In genomic region chr15:31215490-31216209, GRCh38 we compare ENCODE assay signal across 8 cellular contexts.
DNase-seq lines count a peak whose midpoint lies in the region; ATAC-seq and TF ChIP-seq lines count a peak whose summit lies in the region.

No MANE protein-coding gene starts in this region.

- intact Hi-C loops in Panc1 (cut with micrococcal nuclease; ENCODE audit: unreplicated experiment) = loop anchor here (10.0 kb wide), 1 partner anchor 109 kb away; the partner anchor contains the start of gene KLF13
- intact Hi-C loops in activated T-helper 1 cell treated with anti-CD3 and anti-CD28 coated beads, Interleukin-12 subunit alpha, Interleukin-12 subunit beta, Interleukin-2, Interleukin-4 antibody, amounts not matched to agents 30 ng/mL and 10 ng/mL and 1 ng/mL, durations not matched to agents 14 hours and 24 hours and 36 hours (cut with micrococcal nuclease) = loop anchor here (1.0 to 2.0 kb wide), 6 partner anchors 13 to 273 kb away; partner anchors contain the start of gene KLF13

- H3K4me1 ChIP-seq in Panc1 (ENCODE audit: control insufficient read depth, insufficient read depth, low read length) = peaks cover 26% of the 10 kb centered on the region
- peaks cover 6% of the 10 kb centered on the region for H3K4me1 ChIP-seq in fibroblast of lung (ENCODE audit: control insufficient read depth, extremely low read depth, insufficient read depth, low read length)

- H3K4me2 ChIP-seq in fibroblast of lung (ENCODE audit: extremely low read depth, insufficient read depth, low read length) = peak overlapping the region; percentile 54

- CTCF ChIA-PET in Panc1 (lab: Charles Lee) = interaction anchor here (1.5 kb wide), 1 partner anchor 273 kb away, joined by 7 read pairs; no protein-coding TSS in a partner anchor

- no peaks in the 10 kb centered on the region for H3K79me2 ChIP-seq in fibroblast of lung (ENCODE audit: control insufficient read depth, insufficient read depth, low read length)

- H4K20me1 ChIP-seq in fibroblast of lung (ENCODE audit: control insufficient read depth, extremely low read depth, insufficient read depth, low read length) = no peaks in the 10 kb centered on the region

- in situ Hi-C loops in Panc1 (cut with HindIII; ENCODE audit: low pct_unique_long_range_greater_than_20kb, low sequenced_read_pairs) = no loop called here

- H3K9ac ChIP-seq in fibroblast of lung (ENCODE audit: insufficient read depth, low read length) = peak overlapping the region; percentile 25

- H3K36me3 ChIP-seq in Panc1 (ENCODE audit: control insufficient read depth, insufficient read depth, low read length) (no peaks in the 10 kb centered on the region), fibroblast of lung (ENCODE audit: control insufficient read depth, insufficient read depth, low read length) (no peaks in the 10 kb centered on the region)

- H3K9me3 Mint-ChIP-seq in activated T-helper 1 cell treated with anti-CD3 and anti-CD28 coated beads, Interleukin-12 subunit alpha, Interleukin-12 subunit beta, Interleukin-2, Interleukin-4 antibody, amounts not matched to agents 30 ng/mL and 10 ng/mL and 1 ng/mL, durations not matched to agents 14 hours and 24 hours and 36 hours = peaks cover 13% of the 10 kb centered on the region
- H3K9me3 Mint-ChIP-seq in nephron = no peaks in the 10 kb centered on the region

- no peaks in the 10 kb centered on the region for H3K27me3 ChIP-seq in Panc1 (ENCODE audit: control insufficient read depth, insufficient read depth, low read length)
- peaks cover 3% of the 10 kb centered on the region for H3K27me3 ChIP-seq in fibroblast of lung (ENCODE audit: control insufficient read depth, insufficient read depth, low read length)

- H3K27me3 Mint-ChIP-seq in activated T-helper 1 cell treated with anti-CD3 and anti-CD28 coated beads, Interleukin-12 subunit alpha, Interleukin-12 subunit beta, Interleukin-2, Interleukin-4 antibody, amounts not matched to agents 30 ng/mL and 10 ng/mL and 1 ng/mL, durations not matched to agents 14 hours and 24 hours and 36 hours (ENCODE audit: insufficient read depth) = no peaks in the 10 kb centered on the region
- peaks cover 12% of the 10 kb centered on the region for H3K27me3 Mint-ChIP-seq in nephron (ENCODE audit: low read depth)

- H3K36me3 Mint-ChIP-seq in activated T-helper 1 cell treated with anti-CD3 and anti-CD28 coated beads, Interleukin-12 subunit alpha, Interleukin-12 subunit beta, Interleukin-2, Interleukin-4 antibody, amounts not matched to agents 30 ng/mL and 10 ng/mL and 1 ng/mL, durations not matched to agents 14 hours and 24 hours and 36 hours (ENCODE audit: low read depth) = peaks cover 3% of the 10 kb centered on the region
- no peaks in the 10 kb centered on the region for H3K36me3 Mint-ChIP-seq in nephron (ENCODE audit: low read depth)

- peak overlapping the region; percentile 79 for H3K4me3 Mint-ChIP-seq in activated T-helper 1 cell treated with anti-CD3 and anti-CD28 coated beads, Interleukin-12 subunit alpha, Interleukin-12 subunit beta, Interleukin-2, Interleukin-4 antibody, amounts not matched to agents 30 ng/mL and 10 ng/mL and 1 ng/mL, durations not matched to agents 14 hours and 24 hours and 36 hours
- H3K4me3 Mint-ChIP-seq in nephron = peak overlapping the region in 2 of 3 experiments; percentile 36 to 65

- ATAC-seq in GM19467 (IDR thresholded peaks at IDR 0.05; ENCODE audit: unreplicated experiment) (peak; percentile 58), Panc1 (peak; percentile 93)
- peak; percentile 92 for ATAC-seq in stimulated activated naive CD8-positive, alpha-beta T cell treated with anti-CD3 and anti-CD28 coated beads, Interleukin-15, Interleukin-2, amounts not matched to agents 100 U/mL and 50 U/mL, for 24 hours

- POLR2A ChIA-PET in Panc1 (lab: Charles Lee) = no interaction called here

- H3K27ac Mint-ChIP-seq in activated T-helper 1 cell treated with anti-CD3 and anti-CD28 coated beads, Interleukin-12 subunit alpha, Interleukin-12 subunit beta, Interleukin-2, Interleukin-4 antibody, amounts not matched to agents 30 ng/mL and 10 ng/mL and 1 ng/mL, durations not matched to agents 14 hours and 24 hours and 36 hours = peak overlapping the region; percentile 73
- peak overlapping the region in 1 of 3 experiments; percentile 74 for H3K27ac Mint-ChIP-seq in nephron

- H3K27ac ChIP-seq in Panc1 (ENCODE audit: low read length) (peak overlapping the region; percentile 60), fibroblast of lung (ENCODE audit: insufficient read depth, low read length) (peak overlapping the region; percentile 9)

- no TSS peak for BruUV-seq in Panc1 (replicated peaks; lab: Mats Ljungman, UMichigan)

- TF ChIP-seq CTCF in Panc1 (IDR thresholded peaks at IDR 0.05) (peak; percentile 95), fibroblast of lung (conservative IDR thresholded peaks at IDR 0.05 in 1 of 2, IDR thresholded peaks at IDR 0.05 in 1 of 2; ENCODE audit: low read depth in 1 of 2, low read length in 2 of 2) (peak; percentile 63 to 67), nephron (IDR thresholded peaks at IDR 0.05; ENCODE audit: unreplicated experiment in 3 of 3) (peak; percentile 78 to 88 (median 87))

- DNase-seq in COR-L47 (lab: John Stamatoyannopoulos, UW) (peak; percentile 79), HPDE6-E6E7 (ENCODE audit: extremely low spot score) (peak; percentile 66), Panc1 (ENCODE audit: low read depth, low spot score) (no peak), fibroblast of lung (ENCODE audit: low read depth in 2 of 2) (peak; percentile 45 to 74)
- DNase-seq in activated T-helper 1 cell treated with anti-CD3 and anti-CD28 coated beads, Interleukin-12 subunit alpha, Interleukin-12 subunit beta, Interleukin-2, Interleukin-4 antibody, amounts not matched to agents 30 ng/mL and 10 ng/mL and 1 ng/mL, durations not matched to agents 14 hours and 24 hours and 36 hours (ENCODE audit: low spot score) = peak; percentile 76
- peak; percentile 93 for DNase-seq in stimulated activated naive CD8-positive, alpha-beta T cell treated with anti-CD3 and anti-CD28 coated beads, Interleukin-15, Interleukin-2, amounts not matched to agents 100 U/mL and 50 U/mL, for 24 hours

- peaks cover 48% of the 10 kb centered on the region for H3K4me1 Mint-ChIP-seq in activated T-helper 1 cell treated with anti-CD3 and anti-CD28 coated beads, Interleukin-12 subunit alpha, Interleukin-12 subunit beta, Interleukin-2, Interleukin-4 antibody, amounts not matched to agents 30 ng/mL and 10 ng/mL and 1 ng/mL, durations not matched to agents 14 hours and 24 hours and 36 hours (ENCODE audit: low read depth)
- H3K4me1 Mint-ChIP-seq in nephron = peaks cover 9% of the 10 kb centered on the region

- H3K4me3 ChIP-seq in Panc1 (ENCODE audit: low read depth in 2 of 2, low read length in 2 of 2) = peak overlapping the region; percentile 49 to 55
- H3K4me3 ChIP-seq in fibroblast of lung (replicated peaks in 1 of 4; ENCODE audit: control extremely low read depth in 1 of 4, insufficient read depth in 1 of 4, low read depth in 3 of 4, low read length in 4 of 4) = peak overlapping the region in 3 of 4 experiments; percentile 12 to 60 (median 30)

- no peaks in the 10 kb centered on the region for H3K9me3 ChIP-seq in Panc1 (ENCODE audit: control insufficient read depth, insufficient read depth, low read depth, low read length)
- H3K9me3 ChIP-seq in fibroblast of lung (ENCODE audit: control insufficient read depth, insufficient read depth, low read depth, low read length) = no peaks in the 10 kb centered on the region

- no peak overlapping the region for H2AFZ ChIP-seq in fibroblast of lung (ENCODE audit: low read length)
